Comparison of ENCODE assay signal across 17 cellular contexts in the genomic region with DNA sequence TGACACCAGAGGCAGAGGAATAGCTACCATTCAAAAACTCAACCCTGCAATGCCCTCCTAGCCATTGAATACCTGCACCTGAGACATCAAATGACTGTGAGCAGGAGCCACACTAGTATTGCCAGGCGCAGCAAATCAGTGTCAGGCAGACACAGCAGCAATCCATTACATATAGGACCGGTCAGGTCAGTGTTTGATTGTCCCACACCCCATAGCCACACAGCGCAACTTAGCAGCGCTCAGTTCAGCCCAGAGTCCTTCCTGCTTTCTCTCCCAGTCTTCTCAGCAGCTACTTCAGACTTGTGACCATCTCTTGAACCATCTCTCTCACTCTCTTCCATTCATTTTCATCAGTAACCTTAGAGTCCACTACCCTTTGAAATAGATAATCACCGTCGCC.
DNase-seq lines count a peak whose midpoint lies in the region; ATAC-seq and TF ChIP-seq lines count a peak whose summit lies in the region.
"Had no signal": no experiment of that assay in that cellular context is flagged by ENCODE, and none has a peak within 500 bp of the region (broad histone marks: within the 10 kb centered on the region; RNA-seq: fewer than 3 reads in every experiment).

No MANE protein-coding gene starts in this region.

- TF ChIP-seq POLR2A in uterus (IDR thresholded peaks at IDR 0.05) = no peak

- no peak overlapping the region for H2BK5ac ChIP-seq in neuronal stem cell (ENCODE audit: low read length)

- no peaks in the 10 kb centered on the region for H3K36me3 Mint-ChIP-seq in natural killer cell treated with Interleukin-12 subunit alpha and Interleukin-12 subunit beta and Interleukin-15 and Interleukin-18, amount 100 ng/mL, for 72 hours
- H3K36me3 Mint-ChIP-seq in natural killer cell = no peaks in the 10 kb centered on the region
- H3K36me3 Mint-ChIP-seq: CD14-positive monocyte; CD4-positive, alpha-beta memory T cell had no signal

- no peak overlapping the region for H2AFZ ChIP-seq in neuronal stem cell (ENCODE audit: low read length)

- peak; percentile 2 to 17 for ATAC-seq in natural killer cell treated with Interleukin-12 subunit alpha and Interleukin-12 subunit beta and Interleukin-15 and Interleukin-18, amount 100 ng/mL, for 72 hours
- ATAC-seq in natural killer cell (no peak), foreskin keratinocyte (peak; percentile 19), HG03095 (IDR thresholded peaks at IDR 0.05; ENCODE audit: unreplicated experiment) (no peak)

- no peak overlapping the region for H4K8ac ChIP-seq in neuronal stem cell (ENCODE audit: low read depth, low read length)

- H3K9me3 ChIP-seq in neuronal stem cell (replicated peaks in 1 of 2; ENCODE audit: control insufficient read depth in 2 of 2, insufficient read depth in 1 of 2, low read depth in 1 of 2, low read length in 2 of 2) (no peaks in the 10 kb centered on the region), uterus (no peaks in the 10 kb centered on the region)
- H3K9me3 ChIP-seq: BLaER1 had no signal

- H3K27me3 ChIP-seq in foreskin keratinocyte (peaks cover 8% of the 10 kb centered on the region), neuronal stem cell (ENCODE audit: control insufficient read depth in 3 of 3, insufficient read depth in 3 of 3, low read depth in 1 of 3, low read length in 3 of 3) (peaks cover 0 to 15% (median 0%) of the 10 kb centered on the region in 3 experiments), uterus (no peaks in the 10 kb centered on the region)
- H3K27me3 ChIP-seq: BLaER1 had no signal

- no peak for TF ChIP-seq CTCF in natural killer cell (IDR thresholded peaks at IDR 0.05)
- no peak for TF ChIP-seq CTCF in foreskin keratinocyte (conservative IDR thresholded peaks at IDR 0.05)
- TF ChIP-seq CTCF in uterus (IDR thresholded peaks at IDR 0.05) = no peak

- no peak overlapping the region for H3K4me3 ChIP-seq in neuronal stem cell (ENCODE audit: low read length in 2 of 2)
- no peak overlapping the region for H3K4me3 ChIP-seq in uterus
- H3K4me3 ChIP-seq: BLaER1 had no signal

- H2AK5ac ChIP-seq in neuronal stem cell (ENCODE audit: low read depth, low read length) = no peak overlapping the region

- H3K4me1 Mint-ChIP-seq in natural killer cell treated with Interleukin-12 subunit alpha and Interleukin-12 subunit beta and Interleukin-15 and Interleukin-18, amount 100 ng/mL, for 72 hours (ENCODE audit: low read depth in 2 of 2) = peaks cover 3 to 13% of the 10 kb centered on the region in 2 donors
- H3K4me1 Mint-ChIP-seq in natural killer cell = peaks cover 7 to 9% of the 10 kb centered on the region in 2 donors
- H3K4me1 Mint-ChIP-seq: CD14-positive monocyte; CD4-positive, alpha-beta memory T cell had no signal

- no peak overlapping the region for H3K27ac ChIP-seq in foreskin keratinocyte
- H3K27ac ChIP-seq in neuronal stem cell (replicated peaks; ENCODE audit: low read length) = no peak overlapping the region
- no peak overlapping the region for H3K27ac ChIP-seq in uterus
- H3K27ac ChIP-seq: BLaER1, HL-60 had no signal

- H3K79me1 ChIP-seq in neuronal stem cell (ENCODE audit: low read depth, low read length) = no peaks in the 10 kb centered on the region

- H4K91ac ChIP-seq in neuronal stem cell (ENCODE audit: low read depth, low read length, poor library complexity) = no peak overlapping the region

- 100% methylated on average over 2 of the region's 6 CpGs; no CpG with 5 or more reads in 1 of the 2 donors for WGBS in neuronal stem cell (ENCODE audit: extremely low coverage in 2 of 2, insufficient read length in 2 of 2, insufficient replicate concordance in 1 of 2), 2 donors

- H3K36me3 ChIP-seq in neuronal stem cell (replicated peaks in 1 of 2; ENCODE audit: control insufficient read depth in 2 of 2, insufficient read depth in 2 of 2, low read length in 2 of 2) = no peaks in the 10 kb centered on the region
- H3K36me3 ChIP-seq in uterus = no peaks in the 10 kb centered on the region
- H3K36me3 ChIP-seq: BLaER1 had no signal

- H2BK12ac ChIP-seq in neuronal stem cell (ENCODE audit: low read length) = no peak overlapping the region

- H2BK15ac ChIP-seq in neuronal stem cell (ENCODE audit: low read length) = no peak overlapping the region

- H3K27ac Mint-ChIP-seq in natural killer cell treated with Interleukin-12 subunit alpha and Interleukin-12 subunit beta and Interleukin-15 and Interleukin-18, amount 100 ng/mL, for 72 hours = no peak overlapping the region
- no peak overlapping the region for H3K27ac Mint-ChIP-seq in natural killer cell
- H3K27ac Mint-ChIP-seq: CD14-positive monocyte; CD4-positive, alpha-beta memory T cell; H9 had no signal

- no peak overlapping the region for H3K23ac ChIP-seq in neuronal stem cell (ENCODE audit: low read depth, low read length, poor library complexity)

- no peak overlapping the region for H3K4ac ChIP-seq in neuronal stem cell (ENCODE audit: low read length)

- H3K14ac ChIP-seq in neuronal stem cell (ENCODE audit: low read length) = no peak overlapping the region

- DNase-seq in natural killer cell treated with Interleukin-12 subunit alpha and Interleukin-12 subunit beta and Interleukin-15 and Interleukin-18, amount 100 ng/mL, for 72 hours (ENCODE audit: low spot score) = no peak
- DNase-seq in natural killer cell (no peak), foreskin keratinocyte (no peak), neuronal stem cell (ENCODE audit: low spot score) (no peak), uterus (no peak), putamen (ENCODE audit: low spot score) (no peak)
- DNase-seq in effector CD8-positive, alpha-beta T cell (lab: John Stamatoyannopoulos, UW) = no peak
- DNase-seq: 8988T; CD4-positive, alpha-beta memory T cell; DMS153; DMS79; GDM1; H9 had no signal

- H3K27me3 Mint-ChIP-seq in natural killer cell treated with Interleukin-12 subunit alpha and Interleukin-12 subunit beta and Interleukin-15 and Interleukin-18, amount 100 ng/mL, for 72 hours = peaks cover 0 to 12% of the 10 kb centered on the region in 2 donors
- peaks cover 0 to 16% of the 10 kb centered on the region in 2 donors for H3K27me3 Mint-ChIP-seq in natural killer cell (ENCODE audit: low read depth in 2 of 2)

- H3K4me3 Mint-ChIP-seq in natural killer cell treated with Interleukin-12 subunit alpha and Interleukin-12 subunit beta and Interleukin-15 and Interleukin-18, amount 100 ng/mL, for 72 hours = no peak overlapping the region
- H3K4me3 Mint-ChIP-seq in natural killer cell = no peak overlapping the region
- H3K4me3 Mint-ChIP-seq: CD14-positive monocyte; CD4-positive, alpha-beta memory T cell; H9 had no signal

- H3K9ac ChIP-seq in neuronal stem cell (ENCODE audit: low read depth, low read length, poor library complexity) = peak overlapping the region; percentile 56
- H3K9ac ChIP-seq: BLaER1 had no signal

- intact Hi-C loops in natural killer cell (cut with micrococcal nuclease) = no loop called here
- intact Hi-C loops in uterus (cut with DNase I; ENCODE audit: low total_unique reads) = no loop called here

- H3K4me1 ChIP-seq in foreskin keratinocyte (no peaks in the 10 kb centered on the region), neuronal stem cell (ENCODE audit: control insufficient read depth in 2 of 2, insufficient read depth in 1 of 2, low read depth in 1 of 2, low read length in 2 of 2) (no peaks in the 10 kb centered on the region), uterus (no peaks in the 10 kb centered on the region)
- H3K4me1 ChIP-seq: BLaER1 had no signal

- no peak overlapping the region for H3K4me2 ChIP-seq in neuronal stem cell (ENCODE audit: insufficient read depth, low read length, poor library complexity, severe bottlenecking)
- H3K4me2 ChIP-seq: BLaER1 had no signal

- H2BK120ac ChIP-seq in neuronal stem cell (ENCODE audit: low read depth, low read length) = no peak overlapping the region

- H3K9me3 Mint-ChIP-seq in natural killer cell treated with Interleukin-12 subunit alpha and Interleukin-12 subunit beta and Interleukin-15 and Interleukin-18, amount 100 ng/mL, for 72 hours = no peaks in the 10 kb centered on the region
- no peaks in the 10 kb centered on the region for H3K9me3 Mint-ChIP-seq in natural killer cell

- H3K18ac ChIP-seq in neuronal stem cell (ENCODE audit: low read length) = no peak overlapping the region

Comparison
In these comparisons a context has a peak if more than half of its experiments do, and no peak if none do; other contexts are left out.
1. ATAC-seq: peak in natural killer cell treated with Interleukin-12 subunit alpha and Interleukin-12 subunit beta and Interleukin-15 and Interleukin-18, amount 100 ng/mL, for 72 hours (2 of 2) and foreskin keratinocyte (single experiment); none in natural killer cell (0 of 3) and HG03095 (single experiment).